Comparison of ENCODE assay signal across 2 cellular contexts in genomic region chr11:3357302-3357701, GRCh38.
TF ChIP-seq lines count a peak whose summit lies in the region.

No MANE protein-coding gene starts in this region.

TF ChIP-seq in liver, 16 proteins besides CTCF, POLR2A, EP300 and RAD21 (continued from another document):
- no peak for TF ChIP-seq MAX (IDR thresholded peaks at IDR 0.05)
- TF ChIP-seq HNF4G (IDR thresholded peaks at IDR 0.05) = no peak
- no peak for TF ChIP-seq ATF3 (IDR thresholded peaks at IDR 0.05)
- no peak for TF ChIP-seq ZBTB33 (IDR thresholded peaks at IDR 0.05)
- no peak for TF ChIP-seq HNF4A (conservative IDR thresholded peaks at IDR 0.05)
- TF ChIP-seq EGR1 (IDR thresholded peaks at IDR 0.05; ENCODE audit: low read depth in 2 of 2) = no peak
- TF ChIP-seq RXRA (IDR thresholded peaks at IDR 0.05) = no peak
- TF ChIP-seq FOXA2 (IDR thresholded peaks at IDR 0.05) = no peak
- no peak for TF ChIP-seq REST (IDR thresholded peaks at IDR 0.05)
- no peak for TF ChIP-seq YY1 (IDR thresholded peaks at IDR 0.05)
- TF ChIP-seq NR2F2 (IDR thresholded peaks at IDR 0.05) = no peak
- TF ChIP-seq FOXA1 (IDR thresholded peaks at IDR 0.05) = no peak
- TF ChIP-seq SP1 (IDR thresholded peaks at IDR 0.05) = no peak
- TF ChIP-seq TAF1 (conservative IDR thresholded peaks at IDR 0.05) = no peak
- no peak for TF ChIP-seq GABPA (IDR thresholded peaks at IDR 0.05 in 1 of 2, conservative IDR thresholded peaks at IDR 0.05 in 1 of 2)

TF ChIP-seq in HepG2, 621 proteins besides CTCF, POLR2A, EP300 and RAD21 (continued from another document):
- no peak for TF ChIP-seq TEAD2 (CRISPR knock-in tag; IDR thresholded peaks at IDR 0.05)
- no peak for TF ChIP-seq NFAT5 (CRISPR knock-in tag; IDR thresholded peaks at IDR 0.05)
- no peak for TF ChIP-seq MED13 (CRISPR knock-in tag; IDR thresholded peaks at IDR 0.05)
- no peak for TF ChIP-seq ZNF570 (CRISPR knock-in tag; IDR thresholded peaks at IDR 0.05; ENCODE audit: borderline replicate concordance)
- no peak for TF ChIP-seq PRDM15 (CRISPR knock-in tag; IDR thresholded peaks at IDR 0.05)
- TF ChIP-seq ATF2 (CRISPR knock-in tag; IDR thresholded peaks at IDR 0.05) = no peak
- no peak for TF ChIP-seq ATF5 (CRISPR knock-in tag; IDR thresholded peaks at IDR 0.05; ENCODE audit: low read depth)
